In the genomic region with DNA sequence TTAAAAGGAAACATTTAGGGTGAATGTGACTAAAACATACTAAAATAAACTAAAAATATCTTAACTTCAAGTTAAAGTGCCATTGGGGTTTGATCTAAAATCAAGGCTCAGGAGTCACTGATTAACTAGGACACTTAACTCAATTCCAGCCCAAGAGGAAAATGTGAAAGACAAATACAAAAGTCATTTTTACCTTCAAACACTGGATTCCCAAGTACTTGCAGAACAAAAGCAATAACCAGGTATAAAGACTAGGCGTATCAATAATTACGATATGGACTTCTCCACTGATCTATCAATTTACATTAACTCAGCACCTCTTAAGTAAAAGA, we compare ENCODE assay signal across 25 cellular contexts. TPM values are rescaled to one million over a fixed set of nuclear protein-coding genes. Genes with fewer than 3 reads are reported as not detected.
"Had no signal": no experiment of that assay in that cellular context is flagged by ENCODE, and none has a peak within 500 bp of the region (broad histone marks: within the 10 kb centered on the region; RNA-seq: fewer than 3 reads in every experiment).

No MANE protein-coding gene starts in this region.

- H3K9me3 ChIP-seq: ascending aorta, breast epithelium, colonic mucosa, esophagus muscularis mucosa, gastrocnemius medialis had no signal

- H3K36me3 Mint-ChIP-seq: activated naive CD4-positive, alpha-beta T cell treated with anti-CD3 and anti-CD28 coated beads, Interleukin-2, amount 50 U/mL, for 72 hours had no signal

- H3K27me3 Mint-ChIP-seq: activated CD4-positive, alpha-beta memory T cell treated with anti-CD3 and anti-CD28 coated beads for 36 hours; activated CD4-positive, alpha-beta T cell treated with anti-CD3 and anti-CD28 coated beads for 36 hours; activated CD4-positive, alpha-beta T cell treated with anti-CD3 and anti-CD28 coated beads, Interleukin-2, amount 10 ng/mL, durations not matched to agents 24 days and 14 days; activated CD8-positive, alpha-beta memory T cell treated with anti-CD3 and anti-CD28 coated beads, Interleukin-2, amount 10 ng/mL, durations not matched to agents 7 days and 5 days; activated naive CD4-positive, alpha-beta T cell treated with anti-CD3 and anti-CD28 coated beads, Interleukin-2, amount 10 ng/mL, durations not matched to agents 7 days and 5 days; activated naive CD8-positive, alpha-beta T cell treated with anti-CD3 and anti-CD28 coated beads, Interleukin-2, amount 10 ng/mL, durations not matched to agents 7 days and 5 days; activated T-cell treated with anti-CD3 and anti-CD28 coated beads, Interleukin-2, amount 50 U/mL, for 24 hours; brain had no signal

- H3K27ac Mint-ChIP-seq: activated CD4-positive, alpha-beta memory T cell treated with anti-CD3 and anti-CD28 coated beads for 36 hours; activated CD4-positive, alpha-beta T cell treated with anti-CD3 and anti-CD28 coated beads for 36 hours; activated CD4-positive, alpha-beta T cell treated with anti-CD3 and anti-CD28 coated beads, Interleukin-2, amount 10 ng/mL, durations not matched to agents 24 days and 14 days; activated CD8-positive, alpha-beta memory T cell treated with anti-CD3 and anti-CD28 coated beads, Interleukin-2, amount 10 ng/mL, durations not matched to agents 7 days and 5 days; activated CD8-positive, alpha-beta T cell treated with anti-CD3 and anti-CD28 coated beads, Interleukin-2, amount 10 ng/mL, durations not matched to agents 7 days and 5 days; activated naive CD4-positive, alpha-beta T cell treated with anti-CD3 and anti-CD28 coated beads, Interleukin-2, amount 10 ng/mL, durations not matched to agents 7 days and 5 days; activated naive CD4-positive, alpha-beta T cell treated with anti-CD3 and anti-CD28 coated beads, Interleukin-2, amount 50 U/mL, for 72 hours; activated naive CD8-positive, alpha-beta T cell treated with anti-CD3 and anti-CD28 coated beads, Interleukin-2, amount 10 ng/mL, durations not matched to agents 7 days and 5 days; activated T-cell treated with anti-CD3 and anti-CD28 coated beads, Interleukin-2, amount 50 U/mL, for 24 hours; brain had no signal

- H3K27me3 ChIP-seq: ascending aorta, breast epithelium, cardiac muscle cell, colonic mucosa, esophagus muscularis mucosa, foreskin keratinocyte, gastrocnemius medialis had no signal

- DNase-seq: activated CD4-positive, CD25-positive, alpha-beta regulatory T cell; activated CD4-positive, CD25-positive, alpha-beta regulatory T cell treated with anti-CD3 and anti-CD28 coated beads, Interleukin-2, amount 50 U/mL, for 72 hours; activated CD8-positive, alpha-beta memory T cell treated with anti-CD3 and anti-CD28 coated beads, Interleukin-2, amount 50 U/mL, for 48 hours; activated gamma-delta T cell; activated naive CD4-positive, alpha-beta T cell; activated naive CD8-positive, alpha-beta T cell treated with anti-CD3 and anti-CD28 coated beads, Interleukin-2, amount 10 ng/mL, durations not matched to agents 7 days and 5 days; activated T-cell treated with anti-CD3 and anti-CD28 coated beads, Interleukin-2, amount 50 U/mL, for 24 hours; foreskin keratinocyte; gastrocnemius medialis; glutamatergic neuron had no signal

- H3K9me3 Mint-ChIP-seq: activated CD4-positive, alpha-beta memory T cell treated with anti-CD3 and anti-CD28 coated beads for 36 hours; activated CD4-positive, alpha-beta T cell treated with anti-CD3 and anti-CD28 coated beads, Interleukin-2, amount 10 ng/mL, durations not matched to agents 24 days and 14 days; activated naive CD4-positive, alpha-beta T cell treated with anti-CD3 and anti-CD28 coated beads, Interleukin-2, amount 10 ng/mL, durations not matched to agents 7 days and 5 days; activated naive CD4-positive, alpha-beta T cell treated with anti-CD3 and anti-CD28 coated beads, Interleukin-2, amount 50 U/mL, for 72 hours; activated naive CD8-positive, alpha-beta T cell treated with anti-CD3 and anti-CD28 coated beads, Interleukin-2, amount 10 ng/mL, durations not matched to agents 7 days and 5 days; activated T-cell treated with anti-CD3 and anti-CD28 coated beads, Interleukin-2, amount 50 U/mL, for 24 hours; activated T-cell treated with anti-CD3 and anti-CD28 coated beads, Interleukin-2, amount 50 U/mL, for 72 hours; brain had no signal

- H3K4me3 ChIP-seq: ascending aorta, breast epithelium, cardiac muscle cell, colonic mucosa, esophagus muscularis mucosa, gastrocnemius medialis had no signal

- ATAC-seq: activated T-cell treated with anti-CD3 and anti-CD28 coated beads, Interleukin-2, amount 50 U/mL, for 72 hours; foreskin keratinocyte had no signal

- H3K4me1 ChIP-seq: ascending aorta, breast epithelium, colonic mucosa, esophagus muscularis mucosa, gastrocnemius medialis had no signal

- H3K36me3 ChIP-seq: colonic mucosa had no signal

- H3K27ac ChIP-seq: ascending aorta, breast epithelium, cardiac muscle cell, colonic mucosa, esophagus muscularis mucosa, foreskin keratinocyte, gastrocnemius medialis had no signal

- H3K4me1 Mint-ChIP-seq: activated CD8-positive, alpha-beta memory T cell treated with anti-CD3 and anti-CD28 coated beads, Interleukin-2, amount 10 ng/mL, durations not matched to agents 7 days and 5 days; activated naive CD4-positive, alpha-beta T cell treated with anti-CD3 and anti-CD28 coated beads, Interleukin-2, amount 10 ng/mL, durations not matched to agents 7 days and 5 days; activated naive CD8-positive, alpha-beta T cell treated with anti-CD3 and anti-CD28 coated beads, Interleukin-2, amount 10 ng/mL, durations not matched to agents 7 days and 5 days had no signal

- H3K4me3 Mint-ChIP-seq: activated CD4-positive, alpha-beta memory T cell treated with anti-CD3 and anti-CD28 coated beads for 36 hours; activated CD4-positive, alpha-beta T cell treated with anti-CD3 and anti-CD28 coated beads for 36 hours; activated CD4-positive, alpha-beta T cell treated with anti-CD3 and anti-CD28 coated beads, Interleukin-2, amount 10 ng/mL, durations not matched to agents 24 days and 14 days; activated CD8-positive, alpha-beta memory T cell treated with anti-CD3 and anti-CD28 coated beads, Interleukin-2, amount 10 ng/mL, durations not matched to agents 7 days and 5 days; activated CD8-positive, alpha-beta T cell treated with anti-CD3 and anti-CD28 coated beads, Interleukin-2, amount 10 ng/mL, durations not matched to agents 7 days and 5 days; activated naive CD4-positive, alpha-beta T cell treated with anti-CD3 and anti-CD28 coated beads, Interleukin-2, amount 10 ng/mL, durations not matched to agents 7 days and 5 days; activated naive CD8-positive, alpha-beta T cell treated with anti-CD3 and anti-CD28 coated beads, Interleukin-2, amount 10 ng/mL, durations not matched to agents 7 days and 5 days; activated T-cell treated with anti-CD3 and anti-CD28 coated beads, Interleukin-2, amount 50 U/mL, for 24 hours; activated T-cell treated with anti-CD3 and anti-CD28 coated beads, Interleukin-2, amount 50 U/mL, for 72 hours; brain had no signal

RNA-seq across cellular contexts. Expression of a gene that starts 41.0 kb away (rescaled TPM):
- total RNA-seq: activated CD4-positive, alpha-beta T cell treated with anti-CD3 and anti-CD28 coated beads for 36 hours; activated CD4-positive, alpha-beta T cell treated with anti-CD3 and anti-CD28 coated beads, Interleukin-2, amount 10 ng/mL, durations not matched to agents 24 days and 14 days; activated CD8-positive, alpha-beta T cell treated with anti-CD3 and anti-CD28 coated beads, Interleukin-2, amount 10 ng/mL, durations not matched to agents 7 days and 5 days; activated naive CD4-positive, alpha-beta T cell treated with anti-CD3 and anti-CD28 coated beads, Interleukin-2, amount 50 U/mL, for 72 hours; activated naive CD8-positive, alpha-beta T cell treated with anti-CD3 and anti-CD28 coated beads, Interleukin-2, amount 10 ng/mL, durations not matched to agents 7 days and 5 days; activated T-cell treated with anti-CD3 and anti-CD28 coated beads, Interleukin-2, amount 50 U/mL, for 72 hours; ascending aorta; breast epithelium; foreskin keratinocyte; T-helper 1 cell treated with Interleukin-12 subunit alpha and Interleukin-12 subunit beta and Interleukin-4 antibody, amounts not matched to agents 30 ng/mL and 1 ng/mL, for 36 hours had no signal
